Comparison of ENCODE assay signal across 14 cellular contexts in genomic region chr2:69625078-69625788, GRCh38. TPM values are rescaled to one million over a fixed set of nuclear protein-coding genes. Genes with fewer than 3 reads are reported as not detected.
DNase-seq lines count a peak whose midpoint lies in the region; ATAC-seq and TF ChIP-seq lines count a peak whose summit lies in the region.
"Had no signal": no experiment of that assay in that cellular context is flagged by ENCODE, and none has a peak within 500 bp of the region (broad histone marks: within the 10 kb centered on the region; RNA-seq: fewer than 3 reads in every experiment).

No MANE protein-coding gene starts in this region.

- TF ChIP-seq CTCF in IMR-90 (conservative IDR thresholded peaks at IDR 0.05; ENCODE audit: low read depth, low read length) (no peak), GM10248 (IDR thresholded peaks at IDR 0.05; ENCODE audit: control extremely low read depth, extremely low read depth, low read depth, missing control alignments) (no peak)
- TF ChIP-seq CTCF in activated CD8-positive, alpha-beta T cell treated with anti-CD3 and anti-CD28 coated beads for 36 hours (IDR thresholded peaks at IDR 0.05), result no peak

- peaks cover 16% of the 10 kb centered on the region for H3K4me1 Mint-ChIP-seq in activated CD8-positive, alpha-beta T cell treated with anti-CD3 and anti-CD28 coated beads for 36 hours (ENCODE audit: low read depth)
- H3K4me1 Mint-ChIP-seq: stimulated activated naive B cell treated with anti-CD40 and anti-IgM and Interleukin-4, amounts not matched to agents 10 μg/mL and 1 μg/mL and 100 μg/mL, for 72 hours had no signal

- H4K20me1 ChIP-seq in IMR-90 (ENCODE audit: insufficient read depth, low read length), result peaks cover 93% of the 10 kb centered on the region

- peaks cover 16% of the 10 kb centered on the region for H3K9me1 ChIP-seq in IMR-90 (ENCODE audit: insufficient read depth, low read length)

- peaks cover 5% of the 10 kb centered on the region for H3K4me1 ChIP-seq in IMR-90 (ENCODE audit: control insufficient read depth, insufficient read depth, low read length)
- peaks cover 2% of the 10 kb centered on the region for H3K4me1 ChIP-seq in mesenchymal stem cell (ENCODE audit: control insufficient read depth, insufficient read depth, low read depth, low read length)

- H3K4me3 ChIP-seq in IMR-90 (ENCODE audit: insufficient read depth, low read depth, low read length) (no peak overlapping the region), mesenchymal stem cell (ENCODE audit: insufficient read depth in 1 of 2, low read depth in 1 of 2, low read length in 2 of 2) (no peak overlapping the region)

- peaks cover 13% of the 10 kb centered on the region for H3K36me3 Mint-ChIP-seq in activated CD8-positive, alpha-beta T cell treated with anti-CD3 and anti-CD28 coated beads for 36 hours (ENCODE audit: low read depth)

- no peak overlapping the region for H3K27ac ChIP-seq in IMR-90 (ENCODE audit: insufficient read depth, low read length)
- H3K27ac ChIP-seq in mesenchymal stem cell (ENCODE audit: low read length, poor library complexity, severe bottlenecking), result no peak overlapping the region

- no peak for TF ChIP-seq RAD21 in IMR-90 (IDR thresholded peaks at IDR 0.05; ENCODE audit: low read length)

- BruUV-seq in IMR-90 (replicated peaks; lab: Mats Ljungman, UMichigan), result no TSS peak

- no peak overlapping the region for H4K91ac ChIP-seq in IMR-90 (ENCODE audit: insufficient read depth, low read depth, low read length)
- no peak overlapping the region for H4K91ac ChIP-seq in mesenchymal stem cell (ENCODE audit: low read length)

- no peaks in the 10 kb centered on the region for H3K9me3 ChIP-seq in IMR-90 (ENCODE audit: control insufficient read depth, insufficient read depth, low read length)
- no peaks in the 10 kb centered on the region for H3K9me3 ChIP-seq in mesenchymal stem cell (ENCODE audit: control insufficient read depth, low read length)

- H3K27me3 ChIP-seq in IMR-90 (ENCODE audit: control insufficient read depth, insufficient read depth, low read length) (no peaks in the 10 kb centered on the region), mesenchymal stem cell (ENCODE audit: control insufficient read depth in 1 of 2, insufficient read depth in 1 of 2, low read length in 2 of 2) (no peaks in the 10 kb centered on the region)

- H3K4ac ChIP-seq in IMR-90 (ENCODE audit: low read depth, low read length) (no peak overlapping the region), mesenchymal stem cell (ENCODE audit: low read depth in 1 of 2, low read length in 2 of 2) (no peak overlapping the region)

- H2AFZ ChIP-seq in IMR-90 (replicated peaks; ENCODE audit: low read length, poor library complexity), result no peak overlapping the region
- H2AFZ ChIP-seq in mesenchymal stem cell (ENCODE audit: low read depth, low read length), result no peak overlapping the region

- no peak overlapping the region for H3K27ac Mint-ChIP-seq in activated CD8-positive, alpha-beta T cell treated with anti-CD3 and anti-CD28 coated beads for 36 hours
- H3K27ac Mint-ChIP-seq: stimulated activated naive B cell treated with anti-CD40 and anti-IgM and Interleukin-4, amounts not matched to agents 10 μg/mL and 1 μg/mL and 100 μg/mL, for 72 hours had no signal

- H3K4me2 ChIP-seq in IMR-90 (ENCODE audit: low read depth, low read length), result no peak overlapping the region
- H3K4me2 ChIP-seq in mesenchymal stem cell (ENCODE audit: low read length, poor library complexity, severe bottlenecking), result no peak overlapping the region

- intact Hi-C loops in IMR-90 (cut with micrococcal nuclease), result no loop called here
- intact Hi-C loops in activated CD8-positive, alpha-beta T cell treated with anti-CD3 and anti-CD28 coated beads for 36 hours (cut with micrococcal nuclease), result loop anchor here (1.0 kb wide), 1 partner anchor 9 kb away; no protein-coding TSS in a partner anchor

- peak; percentile 29 for DNase-seq in A172 (ENCODE audit: low spot score)
- peak; percentile 45 for DNase-seq in IMR-90
- DNase-seq in activated CD8-positive, alpha-beta T cell treated with anti-CD3 and anti-CD28 coated beads for 36 hours, result peak; percentile 37
- peak; percentile 52 for DNase-seq in mesenchymal stem cell
- no peak for DNase-seq in GM10248 (ENCODE audit: extremely low spot score)
- DNase-seq: activated CD4-positive, CD25-positive, alpha-beta regulatory T cell; EL; hippocampal formation; NCI-H1417; NCI-H510A treated with DMSO at 0.1 percent for 48 hours; stimulated activated naive B cell treated with anti-CD40 and anti-IgM and Interleukin-4, amounts not matched to agents 10 μg/mL and 1 μg/mL and 100 μg/mL, for 72 hours had no signal

- H4K8ac ChIP-seq in IMR-90 (ENCODE audit: low read depth in 2 of 2, low read length in 2 of 2) (no peak overlapping the region), mesenchymal stem cell (ENCODE audit: low read length) (no peak overlapping the region)

- H2BK5ac ChIP-seq in IMR-90 (ENCODE audit: low read depth, low read length, poor library complexity, severe bottlenecking) (no peak overlapping the region), mesenchymal stem cell (ENCODE audit: low read depth, low read length, poor library complexity, severe bottlenecking) (no peak overlapping the region)

- H3K4me3 Mint-ChIP-seq in activated CD8-positive, alpha-beta T cell treated with anti-CD3 and anti-CD28 coated beads for 36 hours, result no peak overlapping the region
- H3K4me3 Mint-ChIP-seq: stimulated activated naive B cell treated with anti-CD40 and anti-IgM and Interleukin-4, amounts not matched to agents 10 μg/mL and 1 μg/mL and 100 μg/mL, for 72 hours had no signal

- no peak overlapping the region for H2BK120ac ChIP-seq in IMR-90 (ENCODE audit: low read depth, low read length)
- no peak overlapping the region for H2BK120ac ChIP-seq in mesenchymal stem cell (ENCODE audit: low read depth, low read length)

- TF ChIP-seq POLR2A in IMR-90 (IDR thresholded peaks at IDR 0.05; ENCODE audit: low read depth, low read length), result no peak

- no peak overlapping the region for H3K9ac ChIP-seq in IMR-90 (ENCODE audit: low read depth, low read length)
- H3K9ac ChIP-seq in mesenchymal stem cell (ENCODE audit: low read length), result no peak overlapping the region

- H2BK15ac ChIP-seq in IMR-90 (ENCODE audit: low read depth, low read length) (no peak overlapping the region), mesenchymal stem cell (ENCODE audit: low read depth, poor library complexity, severe bottlenecking) (no peak overlapping the region)

- H2AK5ac ChIP-seq in IMR-90 (ENCODE audit: low read depth, low read length) (no peak overlapping the region), mesenchymal stem cell (ENCODE audit: low read length, severe bottlenecking) (no peak overlapping the region)

- dilution Hi-C loops in IMR-90 (cut with HindIII; ENCODE audit: low sequenced_read_pairs, unreplicated experiment), result no loop called here

- no peak overlapping the region for H3K56ac ChIP-seq in IMR-90 (ENCODE audit: extremely low read depth, insufficient read depth, low read length)

- H2BK12ac ChIP-seq in mesenchymal stem cell (ENCODE audit: low read length in 2 of 2), result no peak overlapping the region

- no peak overlapping the region for H3K18ac ChIP-seq in IMR-90 (ENCODE audit: low read depth, low read length)
- H3K18ac ChIP-seq in mesenchymal stem cell (ENCODE audit: low read depth in 1 of 2, low read length in 2 of 2), result no peak overlapping the region

- no peak overlapping the region for H4K5ac ChIP-seq in IMR-90 (ENCODE audit: low read depth, low read length)

- H3K79me1 ChIP-seq in IMR-90 (ENCODE audit: low read depth in 1 of 2, low read length in 2 of 2) (peaks cover 30 to 74% of the 10 kb centered on the region in 2 experiments), mesenchymal stem cell (replicated peaks; ENCODE audit: low read length, poor library complexity, severe bottlenecking) (peaks cover 7% of the 10 kb centered on the region)

- no peaks in the 10 kb centered on the region for H3K27me3 Mint-ChIP-seq in activated CD8-positive, alpha-beta T cell treated with anti-CD3 and anti-CD28 coated beads for 36 hours

- H3K23ac ChIP-seq in IMR-90 (ENCODE audit: low read depth, low read length) (no peak overlapping the region; the same call in 1 of the 2 replicates), mesenchymal stem cell (ENCODE audit: low read length in 2 of 2) (no peak overlapping the region)

- no peaks in the 10 kb centered on the region for H3K36me3 ChIP-seq in IMR-90 (ENCODE audit: control insufficient read depth, insufficient read depth, low read length)
- peaks cover 0 to 8% of the 10 kb centered on the region in 2 experiments for H3K36me3 ChIP-seq in mesenchymal stem cell (ENCODE audit: control insufficient read depth in 1 of 2, insufficient read depth in 2 of 2, low read depth in 1 of 2, low read length in 2 of 2)

- H3K14ac ChIP-seq in IMR-90 (replicated peaks; ENCODE audit: low read depth, low read length) (0 out of 2 replicates have a peak overlapping the region, but pooled peaks have one; percentile 43), mesenchymal stem cell (ENCODE audit: low read length in 2 of 2) (no peak overlapping the region)

- peaks cover 4% of the 10 kb centered on the region for H3K9me3 Mint-ChIP-seq in activated CD8-positive, alpha-beta T cell treated with anti-CD3 and anti-CD28 coated beads for 36 hours

- no peak overlapping the region for H2AK9ac ChIP-seq in IMR-90 (replicated peaks; ENCODE audit: low read depth, low read length, poor library complexity)

- WGBS in IMR-90 (ENCODE audit: extremely low coverage in 2 of 2, insufficient read length in 1 of 2), 2 experiments, result 100% methylated on average over 1 of the region's 7 CpGs; no CpG with 5 or more reads in 1 of the 2 experiments
- 86% methylated on average over 5 of the region's 7 CpGs for WGBS in mesenchymal stem cell

- POLR2A ChIA-PET in IMR-90 (lab: Charles Lee; ENCODE audit: unreplicated experiment), result no interaction called here
- POLR2A ChIA-PET in activated CD8-positive, alpha-beta T cell treated with anti-CD3 and anti-CD28 coated beads for 36 hours (lab: Charles Lee), result interaction anchor here (0.6 to 1.0 kb wide), 3 partner anchors 16 to 24 kb away, joined by 3 to 5 read pairs (median 3); partner anchors contain the start of gene AAK1
- POLR2A ChIA-PET in GM10248 (lab: Yijun Ruan, JAX), result no interaction called here

- ATAC-seq in IMR-90 (ENCODE audit: low read depth), result no peak
- ATAC-seq in activated CD8-positive, alpha-beta T cell treated with anti-CD3 and anti-CD28 coated beads for 36 hours, result peak; percentile 21
- no peak for ATAC-seq in HG02623 (IDR thresholded peaks at IDR 0.05; ENCODE audit: unreplicated experiment)
- ATAC-seq in GM21423 (IDR thresholded peaks at IDR 0.05; ENCODE audit: unreplicated experiment), result no peak
- ATAC-seq in HG03439 (IDR thresholded peaks at IDR 0.05; ENCODE audit: unreplicated experiment), result no peak
- ATAC-seq: stimulated activated naive B cell treated with anti-CD40 and anti-IgM and Interleukin-4, amounts not matched to agents 10 μg/mL and 1 μg/mL and 100 μg/mL, for 72 hours had no signal

- CTCF ChIA-PET in IMR-90 (lab: Yijun Ruan, JAX) (no interaction called here), GM10248 (lab: Yijun Ruan, JAX) (interaction anchor here (0.9 to 1.1 kb wide), 2 partner anchors 9 to 14 kb away, joined by 3 read pairs; no protein-coding TSS in a partner anchor)
- CTCF ChIA-PET in activated CD8-positive, alpha-beta T cell treated with anti-CD3 and anti-CD28 coated beads for 36 hours (lab: Charles Lee), result interaction anchor here (1.5 to 7.4 kb wide), 3 partner anchors 14 to 64 kb away, joined by 4 to 40 read pairs (median 4); no protein-coding TSS in a partner anchor

- in situ Hi-C loops in IMR-90 (cut with MboI; ENCODE audit: low sequenced_read_pairs), result no loop called here

- H2BK20ac ChIP-seq in IMR-90 (ENCODE audit: low read depth, low read length), result no peak overlapping the region

RNA-seq across cellular contexts. Expression of gene AAK1, which starts 18.3 kb away (rescaled TPM):
- 44.7 and 48.1 TPM in 2 replicates for total RNA-seq in A172 (2014; rRNA removed; shearing (Covaris generic))
- 26.5 and 34.7 TPM in 2 replicates for total RNA-seq in IMR-90 (2012; rRNA removed)
- polyA plus RNA-seq in IMR-90 (2012; rRNA removed), result 21.9 and 22.1 TPM in 2 replicates
- polyA plus RNA-seq in IMR-90 (2012; cell fraction: cytosol; rRNA removed), result 10.2 and 11.0 TPM in 2 replicates
- polyA plus RNA-seq in IMR-90 (2012; cell fraction: nucleus; rRNA removed; ENCODE audit: low replicate concordance), result 18.0 and 36.8 TPM in 2 replicates
- total RNA-seq in activated CD8-positive, alpha-beta T cell treated with anti-CD3 and anti-CD28 coated beads for 36 hours, result 100 to 1,000 TPM; 114 to 115 TPM
- polyA plus RNA-seq in mesenchymal stem cell (2013, experiment 1 of 2), result 54.5 TPM
- polyA plus RNA-seq in mesenchymal stem cell (2013, experiment 2 of 2), result 49.2 TPM
